In the genomic region with DNA sequence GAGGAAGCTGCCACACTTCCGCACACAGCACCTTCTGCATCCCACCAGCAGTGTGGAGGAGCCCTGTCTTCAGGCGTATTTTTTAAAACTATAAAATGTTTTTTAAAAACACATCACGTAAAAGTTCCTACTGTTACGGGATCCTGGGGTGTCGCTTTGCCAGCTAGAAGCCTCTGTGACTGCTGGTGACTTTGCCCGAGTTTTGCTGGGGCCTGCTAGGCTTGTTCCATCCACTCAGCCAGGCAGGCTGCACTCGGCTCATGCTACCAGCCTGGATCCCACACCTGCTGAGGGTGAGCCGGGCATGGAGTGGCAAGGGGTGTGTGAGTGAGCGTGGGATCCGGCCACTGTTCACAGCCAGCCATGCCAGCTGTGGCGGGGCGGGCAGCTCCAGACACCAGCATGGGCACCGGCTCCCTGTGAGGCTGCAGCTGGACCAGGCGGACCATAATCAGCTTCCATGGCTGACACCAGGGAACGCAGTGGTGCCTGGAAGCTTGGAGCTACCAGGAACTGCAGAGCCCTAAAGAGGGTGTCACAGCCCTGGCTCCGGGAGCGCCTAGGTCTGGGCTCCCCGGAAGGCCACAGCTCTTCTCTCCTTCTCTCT, we compare ENCODE assay signal across 1 cellular context.
TF ChIP-seq lines count a peak whose summit lies in the region.

No MANE protein-coding gene starts in this region.

TF ChIP-seq in HepG2, 621 proteins besides CTCF, POLR2A, EP300 and RAD21:
- TF ChIP-seq TMF1 (CRISPR knock-in tag; IDR thresholded peaks at IDR 0.05; ENCODE audit: low read depth) (no peak), ZNF841 (CRISPR knock-in tag; IDR thresholded peaks at IDR 0.05; ENCODE audit: borderline replicate concordance) (no peak), ZNF776 (CRISPR knock-in tag; IDR thresholded peaks at IDR 0.05) (0 out of 2 replicates have a peak, but pooled peaks have one; percentile 51), NR2F2 (IDR thresholded peaks at IDR 0.05; ENCODE audit: borderline replicate concordance, low read depth) (no peak), ARID2 (CRISPR knock-in tag; IDR thresholded peaks at IDR 0.05; ENCODE audit: borderline replicate concordance) (no peak), KLF12 (CRISPR knock-in tag; IDR thresholded peaks at IDR 0.05; ENCODE audit: borderline replicate concordance) (no peak), TCF7 (IDR thresholded peaks at IDR 0.05; ENCODE audit: low read depth) (no peak), HIVEP1 (CRISPR knock-in tag; IDR thresholded peaks at IDR 0.05) (peak; percentile 68; the same call in 1 of the 2 replicates), ZNF430 (CRISPR knock-in tag; IDR thresholded peaks at IDR 0.05) (no peak), MED8 (CRISPR knock-in tag; IDR thresholded peaks at IDR 0.05; ENCODE audit: insufficient replicate concordance) (peak; percentile 53), ZNF589 (CRISPR knock-in tag; conservative IDR thresholded peaks at IDR 0.05) (no peak), ZNF224 (CRISPR knock-in tag; IDR thresholded peaks at IDR 0.05) (no peak), NRL (CRISPR knock-in tag; IDR thresholded peaks at IDR 0.05; ENCODE audit: borderline replicate concordance) (peak; percentile 63; the same call in 1 of the 2 replicates), KDM5B (CRISPR knock-in tag; IDR thresholded peaks at IDR 0.05; ENCODE audit: borderline replicate concordance) (0 out of 2 replicates have a peak, but pooled peaks have one; percentile 36), POLR2AphosphoS2 (IDR thresholded peaks at IDR 0.05; ENCODE audit: low read depth, low read length) (no peak), ZNF292 (CRISPR knock-in tag; IDR thresholded peaks at IDR 0.05; ENCODE audit: borderline replicate concordance, low read depth) (no peak), ZNF207 (IDR thresholded peaks at IDR 0.05; ENCODE audit: borderline replicate concordance) (no peak), NFRKB (IDR thresholded peaks at IDR 0.05) (no peak), ZNF737 (CRISPR knock-in tag; IDR thresholded peaks at IDR 0.05; ENCODE audit: borderline replicate concordance) (no peak)
- TF ChIP-seq, protein P1, sequence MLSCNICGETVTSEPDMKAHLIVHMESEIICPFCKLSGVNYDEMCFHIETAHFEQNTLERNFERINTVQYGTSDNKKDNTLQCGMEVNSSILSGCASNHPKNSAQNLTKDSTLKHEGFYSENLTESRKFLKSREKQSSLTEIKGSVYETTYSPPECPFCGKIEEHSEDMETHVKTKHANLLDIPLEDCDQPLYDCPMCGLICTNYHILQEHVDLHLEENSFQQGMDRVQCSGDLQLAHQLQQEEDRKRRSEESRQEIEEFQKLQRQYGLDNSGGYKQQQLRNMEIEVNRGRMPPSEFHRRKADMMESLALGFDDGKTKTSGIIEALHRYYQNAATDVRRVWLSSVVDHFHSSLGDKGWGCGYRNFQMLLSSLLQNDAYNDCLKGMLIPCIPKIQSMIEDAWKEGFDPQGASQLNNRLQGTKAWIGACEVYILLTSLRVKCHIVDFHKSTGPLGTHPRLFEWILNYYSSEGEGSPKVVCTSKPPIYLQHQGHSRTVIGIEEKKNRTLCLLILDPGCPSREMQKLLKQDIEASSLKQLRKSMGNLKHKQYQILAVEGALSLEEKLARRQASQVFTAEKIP (CRISPR knock-in tag; IDR thresholded peaks at IDR 0.05; ENCODE audit: borderline replicate concordance): no peak
- TF ChIP-seq, protein P2, sequence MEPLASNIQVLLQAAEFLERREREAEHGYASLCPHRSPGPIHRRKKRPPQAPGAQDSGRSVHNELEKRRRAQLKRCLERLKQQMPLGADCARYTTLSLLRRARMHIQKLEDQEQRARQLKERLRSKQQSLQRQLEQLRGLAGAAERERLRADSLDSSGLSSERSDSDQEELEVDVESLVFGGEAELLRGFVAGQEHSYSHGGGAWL (CRISPR knock-in tag; IDR thresholded peaks at IDR 0.05): 0 out of 2 replicates have a peak, but pooled peaks have one; percentile 35
- TF ChIP-seq, protein P3, sequence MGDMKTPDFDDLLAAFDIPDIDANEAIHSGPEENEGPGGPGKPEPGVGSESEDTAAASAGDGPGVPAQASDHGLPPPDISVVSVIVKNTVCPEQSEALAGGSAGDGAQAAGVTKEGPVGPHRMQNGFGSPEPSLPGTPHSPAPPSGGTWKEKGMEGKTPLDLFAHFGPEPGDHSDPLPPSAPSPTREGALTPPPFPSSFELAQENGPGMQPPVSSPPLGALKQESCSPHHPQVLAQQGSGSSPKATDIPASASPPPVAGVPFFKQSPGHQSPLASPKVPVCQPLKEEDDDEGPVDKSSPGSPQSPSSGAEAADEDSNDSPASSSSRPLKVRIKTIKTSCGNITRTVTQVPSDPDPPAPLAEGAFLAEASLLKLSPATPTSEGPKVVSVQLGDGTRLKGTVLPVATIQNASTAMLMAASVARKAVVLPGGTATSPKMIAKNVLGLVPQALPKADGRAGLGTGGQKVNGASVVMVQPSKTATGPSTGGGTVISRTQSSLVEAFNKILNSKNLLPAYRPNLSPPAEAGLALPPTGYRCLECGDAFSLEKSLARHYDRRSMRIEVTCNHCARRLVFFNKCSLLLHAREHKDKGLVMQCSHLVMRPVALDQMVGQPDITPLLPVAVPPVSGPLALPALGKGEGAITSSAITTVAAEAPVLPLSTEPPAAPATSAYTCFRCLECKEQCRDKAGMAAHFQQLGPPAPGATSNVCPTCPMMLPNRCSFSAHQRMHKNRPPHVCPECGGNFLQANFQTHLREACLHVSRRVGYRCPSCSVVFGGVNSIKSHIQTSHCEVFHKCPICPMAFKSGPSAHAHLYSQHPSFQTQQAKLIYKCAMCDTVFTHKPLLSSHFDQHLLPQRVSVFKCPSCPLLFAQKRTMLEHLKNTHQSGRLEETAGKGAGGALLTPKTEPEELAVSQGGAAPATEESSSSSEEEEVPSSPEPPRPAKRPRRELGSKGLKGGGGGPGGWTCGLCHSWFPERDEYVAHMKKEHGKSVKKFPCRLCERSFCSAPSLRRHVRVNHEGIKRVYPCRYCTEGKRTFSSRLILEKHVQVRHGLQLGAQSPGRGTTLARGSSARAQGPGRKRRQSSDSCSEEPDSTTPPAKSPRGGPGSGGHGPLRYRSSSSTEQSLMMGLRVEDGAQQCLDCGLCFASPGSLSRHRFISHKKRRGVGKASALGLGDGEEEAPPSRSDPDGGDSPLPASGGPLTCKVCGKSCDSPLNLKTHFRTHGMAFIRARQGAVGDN (CRISPR knock-in tag; IDR thresholded peaks at IDR 0.05): 0 out of 2 replicates have a peak, but pooled peaks have one; percentile 17
- TF ChIP-seq, protein P4, sequence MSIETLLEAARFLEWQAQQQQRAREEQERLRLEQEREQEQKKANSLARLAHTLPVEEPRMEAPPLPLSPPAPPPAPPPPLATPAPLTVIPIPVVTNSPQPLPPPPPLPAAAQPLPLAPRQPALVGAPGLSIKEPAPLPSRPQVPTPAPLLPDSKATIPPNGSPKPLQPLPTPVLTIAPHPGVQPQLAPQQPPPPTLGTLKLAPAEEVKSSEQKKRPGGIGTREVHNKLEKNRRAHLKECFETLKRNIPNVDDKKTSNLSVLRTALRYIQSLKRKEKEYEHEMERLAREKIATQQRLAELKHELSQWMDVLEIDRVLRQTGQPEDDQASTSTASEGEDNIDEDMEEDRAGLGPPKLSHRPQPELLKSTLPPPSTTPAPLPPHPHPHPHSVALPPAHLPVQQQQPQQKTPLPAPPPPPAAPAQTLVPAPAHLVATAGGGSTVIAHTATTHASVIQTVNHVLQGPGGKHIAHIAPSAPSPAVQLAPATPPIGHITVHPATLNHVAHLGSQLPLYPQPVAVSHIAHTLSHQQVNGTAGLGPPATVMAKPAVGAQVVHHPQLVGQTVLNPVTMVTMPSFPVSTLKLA (IDR thresholded peaks at IDR 0.05): no peak
- TF ChIP-seq, protein P5, sequence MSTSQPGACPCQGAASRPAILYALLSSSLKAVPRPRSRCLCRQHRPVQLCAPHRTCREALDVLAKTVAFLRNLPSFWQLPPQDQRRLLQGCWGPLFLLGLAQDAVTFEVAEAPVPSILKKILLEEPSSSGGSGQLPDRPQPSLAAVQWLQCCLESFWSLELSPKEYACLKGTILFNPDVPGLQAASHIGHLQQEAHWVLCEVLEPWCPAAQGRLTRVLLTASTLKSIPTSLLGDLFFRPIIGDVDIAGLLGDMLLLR (CRISPR knock-in tag; IDR thresholded peaks at IDR 0.05): no peak
- TF ChIP-seq, protein P6, sequence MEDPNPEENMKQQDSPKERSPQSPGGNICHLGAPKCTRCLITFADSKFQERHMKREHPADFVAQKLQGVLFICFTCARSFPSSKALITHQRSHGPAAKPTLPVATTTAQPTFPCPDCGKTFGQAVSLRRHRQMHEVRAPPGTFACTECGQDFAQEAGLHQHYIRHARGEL (CRISPR knock-in tag; IDR thresholded peaks at IDR 0.05): peak; percentile 40; the same call in 1 of the 2 replicates
- TF ChIP-seq, protein P7, sequence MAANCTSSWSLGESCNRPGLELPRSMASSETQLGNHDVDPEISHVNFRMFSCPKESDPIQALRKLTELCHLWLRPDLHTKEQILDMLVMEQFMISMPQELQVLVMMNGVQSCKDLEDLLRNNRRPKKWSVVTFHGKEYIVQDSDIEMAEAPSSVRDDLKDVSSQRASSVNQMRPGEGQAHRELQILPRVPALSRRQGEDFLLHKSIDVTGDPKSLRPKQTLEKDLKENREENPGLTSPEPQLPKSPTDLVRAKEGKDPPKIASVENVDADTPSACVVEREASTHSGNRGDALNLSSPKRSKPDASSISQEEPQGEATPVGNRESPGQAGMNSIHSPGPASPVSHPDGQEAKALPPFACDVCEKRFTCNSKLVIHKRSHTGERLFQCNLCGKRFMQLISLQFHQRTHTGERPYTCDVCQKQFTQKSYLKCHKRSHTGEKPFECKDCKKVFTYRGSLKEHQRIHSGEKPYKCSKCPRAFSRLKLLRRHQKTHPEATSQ (CRISPR knock-in tag; IDR thresholded peaks at IDR 0.05; ENCODE audit: borderline replicate concordance): no peak
TF ChIP-seq in HepG2: peak in this region for 8.
